ENCODE assay signal across 1 cellular context in the genomic region with DNA sequence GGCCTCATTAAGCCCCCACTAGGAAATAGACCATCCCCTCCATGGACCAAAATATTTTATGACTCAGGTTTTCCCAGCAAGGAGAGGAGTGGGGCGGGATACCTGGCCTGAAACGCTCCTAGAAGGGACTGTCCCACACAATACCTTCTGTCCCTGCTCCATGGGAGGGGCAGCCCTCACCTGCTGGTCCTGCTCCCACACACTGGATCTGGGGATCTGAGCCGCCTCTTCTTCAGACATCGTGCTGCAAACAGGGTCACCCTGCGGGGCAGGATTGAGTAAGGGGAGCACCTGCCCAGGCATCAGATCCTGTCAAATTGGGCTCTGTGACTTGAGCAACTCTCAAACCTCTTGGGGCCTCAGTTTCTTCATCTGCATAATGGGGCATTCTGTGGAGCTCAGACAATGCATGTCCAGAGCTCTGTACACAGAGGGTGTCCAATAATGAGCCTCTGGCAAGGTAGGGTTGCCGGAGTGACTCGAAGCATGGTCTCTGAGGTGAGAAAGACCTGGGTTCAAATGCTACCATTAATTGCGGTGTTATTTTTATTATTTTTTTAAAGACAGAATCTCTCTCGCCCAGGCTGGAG.
TF ChIP-seq lines count a peak whose summit lies in the region.

No MANE protein-coding gene starts in this region.

TF ChIP-seq in HCT116, 20 proteins besides CTCF, POLR2A, EP300 and RAD21:
- TF ChIP-seq ZNF274 (IDR thresholded peaks at IDR 0.05; ENCODE audit: low read depth, low read length) (no peak), SRF (IDR thresholded peaks at IDR 0.05; ENCODE audit: low read depth) (no peak), ELF1 (IDR thresholded peaks at IDR 0.05; ENCODE audit: borderline replicate concordance, low read depth) (no peak), EGR1 (IDR thresholded peaks at IDR 0.05; ENCODE audit: low read depth) (no peak), JUND (IDR thresholded peaks at IDR 0.05) (no peak), EZH2 (IDR thresholded peaks at IDR 0.05) (no peak), EZH2phosphoT487 (IDR thresholded peaks at IDR 0.05; ENCODE audit: borderline replicate concordance) (no peak), TCF7L2 (IDR thresholded peaks at IDR 0.05; ENCODE audit: borderline replicate concordance, extremely low read depth, insufficient read depth, insufficient read length) (no peak), ATF3 (IDR thresholded peaks at IDR 0.05) (no peak), ZFX (IDR thresholded peaks at IDR 0.05) (no peak), YY1 (IDR thresholded peaks at IDR 0.05; ENCODE audit: extremely low read depth, insufficient replicate concordance, low read depth, low read length) (no peak), POLR2AphosphoS5 (IDR thresholded peaks at IDR 0.05; ENCODE audit: low read depth, low read length) (no peak), FOSL1 (IDR thresholded peaks at IDR 0.05; ENCODE audit: low read depth) (no peak)
